In genomic region chr20:5119435-5120188, GRCh38 we compare ENCODE assay signal across 1 cellular context.
TF ChIP-seq lines count a peak whose summit lies in the region.

PCNA (minus strand) TSS chr20:5119958; CDS start chr20:5119798, 160 bp downstream.

TF ChIP-seq in HEK293, 187 proteins besides CTCF, POLR2A, EP300 and RAD21 (continued from another document and continues in another):
- TF ChIP-seq PRDM2 (tag by site-specific recombination; IDR thresholded peaks at IDR 0.05; ENCODE audit: borderline replicate concordance): no peak
- peak; percentile 70; the same call in 1 of the 2 replicates for TF ChIP-seq ZNF610 (tag by site-specific recombination; IDR thresholded peaks at IDR 0.05; ENCODE audit: borderline replicate concordance)
- TF ChIP-seq GLI2 (tag by site-specific recombination; IDR thresholded peaks at IDR 0.05; ENCODE audit: borderline replicate concordance, low read depth): no peak
- peak; percentile 78; the same call in 1 of the 2 replicates for TF ChIP-seq ZSCAN5A (tag by site-specific recombination; IDR thresholded peaks at IDR 0.05)
- peak; percentile 32; the same call in 1 of the 2 replicates for TF ChIP-seq ZNF366 (tag by site-specific recombination; conservative IDR thresholded peaks at IDR 0.05)
- TF ChIP-seq ZNF488 (tag by site-specific recombination; IDR thresholded peaks at IDR 0.05): no peak
- TF ChIP-seq ZNF292 (tag by site-specific recombination; IDR thresholded peaks at IDR 0.05; ENCODE audit: borderline replicate concordance, low read depth): no peak
- TF ChIP-seq ZNF10 (tag by site-specific recombination; IDR thresholded peaks at IDR 0.05): no peak
- TF ChIP-seq ZBTB44 (tag by site-specific recombination; IDR thresholded peaks at IDR 0.05): no peak
- TF ChIP-seq ZNF423 (tag by site-specific recombination; IDR thresholded peaks at IDR 0.05): no peak
- TF ChIP-seq ZNF600 (tag by site-specific recombination; IDR thresholded peaks at IDR 0.05): peak; percentile 74; the same call in 1 of the 2 replicates
- no peak for TF ChIP-seq ZNF585B (tag by site-specific recombination; IDR thresholded peaks at IDR 0.05)
- TF ChIP-seq ZNF501 (tag by site-specific recombination; IDR thresholded peaks at IDR 0.05): peak; percentile 86
- TF ChIP-seq ZNF747 (tag by site-specific recombination; IDR thresholded peaks at IDR 0.05): no peak
- no peak for TF ChIP-seq FEZF1 (tag by site-specific recombination; IDR thresholded peaks at IDR 0.05)
- peak; percentile 40; the same call in 1 of the 2 replicates for TF ChIP-seq GLIS1 (tag by site-specific recombination; IDR thresholded peaks at IDR 0.05)
- peak; percentile 78 for TF ChIP-seq ZNF692 (tag by site-specific recombination; IDR thresholded peaks at IDR 0.05)
- peak; percentile 79 for TF ChIP-seq ZBTB20 (tag by site-specific recombination; IDR thresholded peaks at IDR 0.05)
- TF ChIP-seq ZNF837 (tag by site-specific recombination; IDR thresholded peaks at IDR 0.05): peak; percentile 55; the same call in 1 of the 2 replicates
- no peak for TF ChIP-seq ZNF223 (tag by site-specific recombination; IDR thresholded peaks at IDR 0.05)
- no peak for TF ChIP-seq ZNF404 (tag by site-specific recombination; IDR thresholded peaks at IDR 0.05)
- 0 out of 2 replicates have a peak, but pooled peaks have one; percentile 74 for TF ChIP-seq ZFP69B (tag by site-specific recombination; IDR thresholded peaks at IDR 0.05)
- TF ChIP-seq ZNF132 (tag by site-specific recombination; IDR thresholded peaks at IDR 0.05; ENCODE audit: borderline replicate concordance): no peak
- no peak for TF ChIP-seq ZNF169 (tag by site-specific recombination; IDR thresholded peaks at IDR 0.05)
- no peak for TF ChIP-seq ZNF354C (tag by site-specific recombination; IDR thresholded peaks at IDR 0.05; ENCODE audit: borderline replicate concordance, low read depth)
- TF ChIP-seq ZNF248 (tag by site-specific recombination; IDR thresholded peaks at IDR 0.05): no peak
- peak; percentile 65; the same call in 1 of the 2 replicates for TF ChIP-seq KLF9 (tag by site-specific recombination; IDR thresholded peaks at IDR 0.05; ENCODE audit: low read depth)
- TF ChIP-seq ZNF473 (tag by site-specific recombination; IDR thresholded peaks at IDR 0.05): no peak
- peak; percentile 50; the same call in 1 of the 2 replicates for TF ChIP-seq SCRT2 (tag by site-specific recombination; IDR thresholded peaks at IDR 0.05)
- TF ChIP-seq ZNF18 (tag by site-specific recombination; IDR thresholded peaks at IDR 0.05): no peak
- peak; percentile 70; the same call in 1 of the 2 replicates for TF ChIP-seq GFI1B (tag by site-specific recombination; IDR thresholded peaks at IDR 0.05)
- no peak for TF ChIP-seq OSR2 (tag by site-specific recombination; IDR thresholded peaks at IDR 0.05)
- no peak for TF ChIP-seq HIC1 (tag by site-specific recombination; IDR thresholded peaks at IDR 0.05)
- no peak for TF ChIP-seq ZNF280D (tag by site-specific recombination; IDR thresholded peaks at IDR 0.05)
- TF ChIP-seq ZNF521 (tag by site-specific recombination; IDR thresholded peaks at IDR 0.05): no peak
- TF ChIP-seq MZF1 (tag by site-specific recombination; IDR thresholded peaks at IDR 0.05; ENCODE audit: borderline replicate concordance): no peak
- no peak for TF ChIP-seq ZNF362 (tag by site-specific recombination; IDR thresholded peaks at IDR 0.05)
- TF ChIP-seq ZBTB1 (tag by site-specific recombination; IDR thresholded peaks at IDR 0.05): no peak
- TF ChIP-seq ZNF645 (tag by site-specific recombination; IDR thresholded peaks at IDR 0.05): no peak
